Comparison of ENCODE assay signal across 20 cellular contexts in the genomic region with DNA sequence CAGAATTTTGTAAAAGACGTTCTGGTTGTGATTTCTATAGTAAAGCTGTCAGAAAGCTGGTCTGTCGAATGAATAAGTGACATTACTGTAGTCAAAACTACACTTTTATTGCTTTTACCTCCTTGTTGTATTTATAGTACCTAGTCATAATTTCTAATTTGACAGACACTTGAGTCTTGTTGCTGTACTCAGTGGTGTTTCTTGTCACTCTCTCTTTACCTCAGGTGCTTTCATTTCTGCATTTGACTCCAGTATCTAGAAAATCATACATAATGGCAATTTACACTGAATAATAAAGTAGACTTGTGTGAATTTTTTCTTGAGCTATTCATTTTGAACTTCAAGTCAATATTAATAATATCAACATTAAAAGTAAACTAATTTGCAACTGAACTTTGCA.
DNase-seq lines count a peak whose midpoint lies in the region; ATAC-seq, FAIRE-seq and TF ChIP-seq lines count a peak whose summit lies in the region.
"Had no signal": no experiment of that assay in that cellular context is flagged by ENCODE, and none has a peak within 500 bp of the region (broad histone marks: within the 10 kb centered on the region; RNA-seq: fewer than 3 reads in every experiment).

No MANE protein-coding gene starts in this region.

- H3K36me3 ChIP-seq in GM12878 (ENCODE audit: control insufficient read depth in 2 of 2, insufficient read depth in 2 of 2, low read length in 1 of 2) = no peaks in the 10 kb centered on the region
- H3K36me3 ChIP-seq: HAP-1 had no signal

- TF ChIP-seq CTCF in GM12878 (IDR thresholded peaks at IDR 0.05 in 2 of 3, conservative IDR thresholded peaks at IDR 0.05 in 1 of 3; ENCODE audit: control insufficient read depth in 2 of 3, extremely low read depth in 1 of 3, insufficient read depth in 1 of 3, low read depth in 3 of 3, low read length in 3 of 3) = no peak

- no peak overlapping the region for H3K4me2 ChIP-seq in GM12878 (ENCODE audit: control insufficient read depth, insufficient read depth)

- no peaks in the 10 kb centered on the region for H4K20me1 ChIP-seq in GM12878 (ENCODE audit: control insufficient read depth, insufficient read depth)

- DNase-seq in GM12878 (ENCODE audit: low read depth, low spot score) (no peak), NCI-H1436 (lab: John Stamatoyannopoulos, UW) (no peak)
- DNase-seq: Caco-2; CD4-positive, CD25-positive, alpha-beta regulatory T cell; CD8-positive, alpha-beta T cell; DMS153; EL; GDM1; GOT3; HFFc6 had no signal

- H3K4me3 ChIP-seq in GM12878 = no peak overlapping the region
- H3K4me3 ChIP-seq: HAP-1 had no signal

- no peak for FAIRE-seq in GM12878 (lab: Jason Lieb, UNC)
- FAIRE-seq: GM12891, GM18507, GM19239, H54 had no signal

- H3K9ac ChIP-seq in GM12878 (ENCODE audit: control insufficient read depth, insufficient read depth, low read length) = no peak overlapping the region

- 0% methylated on average over 2 of the region's 2 CpGs for WGBS in GM12878 (ENCODE audit: insufficient coverage, insufficient replicate concordance, low lambda C conversion rate, missing lambda C conversion rate)

- SMC1A ChIA-PET in GM12878 (lab: Charles Lee; ENCODE audit: uncharacterized antibody, unreplicated experiment) = interaction anchor here (0.8 to 2.5 kb wide), 5 partner anchors 24 to 51 kb away, joined by 3 to 12 read pairs (median 5); no protein-coding TSS in a partner anchor

- TF ChIP-seq RAD21 in GM12878 (IDR thresholded peaks at IDR 0.05; ENCODE audit: insufficient read depth, low read depth, low read length) = no peak

- CTCF ChIA-PET in GM12878 (lab: Yijun Ruan, JAX) = no interaction called here

- H3K27me3 ChIP-seq in GM12878 (replicated peaks in 1 of 2; ENCODE audit: control insufficient read depth in 2 of 2, insufficient read depth in 2 of 2, low read length in 1 of 2) = no peaks in the 10 kb centered on the region

- POLR2A ChIA-PET in GM12878 (lab: Charles Lee) = no interaction called here

- H3K79me2 ChIP-seq in GM12878 (ENCODE audit: control insufficient read depth, insufficient read depth, low read length) = no peaks in the 10 kb centered on the region

- intact Hi-C loops in GM12878 (cut with micrococcal nuclease; ENCODE audit: unreplicated experiment) = no loop called here

- in situ Hi-C loops in GM12878 (cut with MboI) = no loop called here

- TF ChIP-seq POLR2A in GM12878 (IDR thresholded peaks at IDR 0.05; ENCODE audit: low read depth, low read length) = no peak

- no peak overlapping the region for H3K27ac ChIP-seq in GM12878 (ENCODE audit: control insufficient read depth, insufficient read depth)
- H3K27ac ChIP-seq: C4-2B had no signal

- H3K4me1 ChIP-seq in GM12878 (ENCODE audit: control insufficient read depth, insufficient read depth, low read length) = no peaks in the 10 kb centered on the region
- H3K4me1 ChIP-seq: Caco-2, HAP-1 had no signal

- no peak overlapping the region for H2AFZ ChIP-seq in GM12878 (ENCODE audit: control insufficient read depth, low read depth, low read length)

- TF ChIP-seq EP300 in GM12878 (IDR thresholded peaks at IDR 0.05; ENCODE audit: borderline replicate concordance in 1 of 2, control insufficient read depth in 1 of 2, low read depth in 2 of 2, low read length in 2 of 2) = no peak

- BruUV-seq in GM12878 (replicated peaks; lab: Mats Ljungman, UMichigan) = no TSS peak

- RAD21 ChIA-PET in GM12878 (lab: Charles Lee; ENCODE audit: unreplicated experiment) = interaction anchor here (0.6 to 1.8 kb wide), 4 partner anchors 24 to 308 kb away, joined by 3 to 6 read pairs (median 3); no protein-coding TSS in a partner anchor

- H3K9me3 ChIP-seq in GM12878 (replicated peaks; ENCODE audit: control insufficient read depth, insufficient read depth, low read length) = no peaks in the 10 kb centered on the region
- H3K9me3 ChIP-seq: Caco-2, HAP-1 had no signal

- peak; percentile 44 for ATAC-seq in GM18870 (IDR thresholded peaks at IDR 0.05; ENCODE audit: unreplicated experiment)
- peak; percentile 41 for ATAC-seq in HG03159 (IDR thresholded peaks at IDR 0.05; ENCODE audit: unreplicated experiment)
- peak; percentile 80 for ATAC-seq in GM12878
- no peak for ATAC-seq in HG02885 (IDR thresholded peaks at IDR 0.05; ENCODE audit: poor library complexity, unreplicated experiment)
- no peak for ATAC-seq in HG02870 (IDR thresholded peaks at IDR 0.05; ENCODE audit: unreplicated experiment)
- ATAC-seq: CD8-positive, alpha-beta T cell had no signal

TF ChIP-seq in GM12878, 131 proteins besides CTCF, POLR2A, EP300 and RAD21 (continues in another document):
- no peak for TF ChIP-seq RAD51 (IDR thresholded peaks at IDR 0.05)
- TF ChIP-seq, protein P1, sequence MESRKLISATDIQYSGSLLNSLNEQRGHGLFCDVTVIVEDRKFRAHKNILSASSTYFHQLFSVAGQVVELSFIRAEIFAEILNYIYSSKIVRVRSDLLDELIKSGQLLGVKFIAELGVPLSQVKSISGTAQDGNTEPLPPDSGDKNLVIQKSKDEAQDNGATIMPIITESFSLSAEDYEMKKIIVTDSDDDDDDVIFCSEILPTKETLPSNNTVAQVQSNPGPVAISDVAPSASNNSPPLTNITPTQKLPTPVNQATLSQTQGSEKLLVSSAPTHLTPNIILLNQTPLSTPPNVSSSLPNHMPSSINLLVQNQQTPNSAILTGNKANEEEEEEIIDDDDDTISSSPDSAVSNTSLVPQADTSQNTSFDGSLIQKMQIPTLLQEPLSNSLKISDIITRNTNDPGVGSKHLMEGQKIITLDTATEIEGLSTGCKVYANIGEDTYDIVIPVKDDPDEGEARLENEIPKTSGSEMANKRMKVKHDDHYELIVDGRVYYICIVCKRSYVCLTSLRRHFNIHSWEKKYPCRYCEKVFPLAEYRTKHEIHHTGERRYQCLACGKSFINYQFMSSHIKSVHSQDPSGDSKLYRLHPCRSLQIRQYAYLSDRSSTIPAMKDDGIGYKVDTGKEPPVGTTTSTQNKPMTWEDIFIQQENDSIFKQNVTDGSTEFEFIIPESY (IDR thresholded peaks at IDR 0.05) = no peak
- no peak for TF ChIP-seq ZNF384 (IDR thresholded peaks at IDR 0.05; ENCODE audit: borderline replicate concordance, low read depth, low read length)
- TF ChIP-seq, protein P2, sequence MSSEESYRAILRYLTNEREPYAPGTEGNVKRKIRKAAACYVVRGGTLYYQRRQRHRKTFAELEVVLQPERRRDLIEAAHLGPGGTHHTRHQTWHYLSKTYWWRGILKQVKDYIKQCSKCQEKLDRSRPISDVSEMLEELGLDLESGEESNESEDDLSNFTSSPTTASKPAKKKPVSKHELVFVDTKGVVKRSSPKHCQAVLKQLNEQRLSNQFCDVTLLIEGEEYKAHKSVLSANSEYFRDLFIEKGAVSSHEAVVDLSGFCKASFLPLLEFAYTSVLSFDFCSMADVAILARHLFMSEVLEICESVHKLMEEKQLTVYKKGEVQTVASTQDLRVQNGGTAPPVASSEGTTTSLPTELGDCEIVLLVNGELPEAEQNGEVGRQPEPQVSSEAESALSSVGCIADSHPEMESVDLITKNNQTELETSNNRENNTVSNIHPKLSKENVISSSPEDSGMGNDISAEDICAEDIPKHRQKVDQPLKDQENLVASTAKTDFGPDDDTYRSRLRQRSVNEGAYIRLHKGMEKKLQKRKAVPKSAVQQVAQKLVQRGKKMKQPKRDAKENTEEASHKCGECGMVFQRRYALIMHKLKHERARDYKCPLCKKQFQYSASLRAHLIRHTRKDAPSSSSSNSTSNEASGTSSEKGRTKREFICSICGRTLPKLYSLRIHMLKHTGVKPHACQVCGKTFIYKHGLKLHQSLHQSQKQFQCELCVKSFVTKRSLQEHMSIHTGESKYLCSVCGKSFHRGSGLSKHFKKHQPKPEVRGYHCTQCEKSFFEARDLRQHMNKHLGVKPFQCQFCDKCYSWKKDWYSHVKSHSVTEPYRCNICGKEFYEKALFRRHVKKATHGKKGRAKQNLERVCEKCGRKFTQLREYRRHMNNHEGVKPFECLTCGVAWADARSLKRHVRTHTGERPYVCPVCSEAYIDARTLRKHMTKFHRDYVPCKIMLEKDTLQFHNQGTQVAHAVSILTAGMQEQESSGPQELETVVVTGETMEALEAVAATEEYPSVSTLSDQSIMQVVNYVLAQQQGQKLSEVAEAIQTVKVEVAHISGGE (CRISPR knock-in tag; IDR thresholded peaks at IDR 0.05) = no peak
- no peak for TF ChIP-seq DPF2 (IDR thresholded peaks at IDR 0.05)
- peak in 1 of 2 experiments; percentile 19; a peak in 1 of 4 replicates for TF ChIP-seq BHLHE40 (IDR thresholded peaks at IDR 0.05; ENCODE audit: borderline replicate concordance in 1 of 2, low read depth in 2 of 2, low read length in 1 of 2)
- no peak for TF ChIP-seq MXI1 (IDR thresholded peaks at IDR 0.05; ENCODE audit: low read depth, low read length)
- TF ChIP-seq LARP7 (IDR thresholded peaks at IDR 0.05) = no peak
- TF ChIP-seq, protein P3, sequence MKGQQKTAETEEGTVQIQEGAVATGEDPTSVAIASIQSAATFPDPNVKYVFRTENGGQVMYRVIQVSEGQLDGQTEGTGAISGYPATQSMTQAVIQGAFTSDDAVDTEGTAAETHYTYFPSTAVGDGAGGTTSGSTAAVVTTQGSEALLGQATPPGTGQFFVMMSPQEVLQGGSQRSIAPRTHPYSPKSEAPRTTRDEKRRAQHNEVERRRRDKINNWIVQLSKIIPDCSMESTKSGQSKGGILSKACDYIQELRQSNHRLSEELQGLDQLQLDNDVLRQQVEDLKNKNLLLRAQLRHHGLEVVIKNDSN (IDR thresholded peaks at IDR 0.05; ENCODE audit: borderline replicate concordance, extremely low read length, insufficient read depth, low read depth, low read length) = no peak
- no peak for TF ChIP-seq JUND (IDR thresholded peaks at IDR 0.05; ENCODE audit: low read depth, low read length)
- TF ChIP-seq KDM1A (IDR thresholded peaks at IDR 0.05; ENCODE audit: borderline replicate concordance) = no peak
- no peak for TF ChIP-seq CBX5 (IDR thresholded peaks at IDR 0.05; ENCODE audit: low read depth)
- TF ChIP-seq, protein P4, sequence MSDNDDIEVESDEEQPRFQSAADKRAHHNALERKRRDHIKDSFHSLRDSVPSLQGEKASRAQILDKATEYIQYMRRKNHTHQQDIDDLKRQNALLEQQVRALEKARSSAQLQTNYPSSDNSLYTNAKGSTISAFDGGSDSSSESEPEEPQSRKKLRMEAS (IDR thresholded peaks at IDR 0.05; ENCODE audit: low read depth, low read length) = no peak

Comparison
In these comparisons a context has a peak if more than half of its experiments do, and no peak if none do; other contexts are left out.
1. ATAC-seq: peak in GM18870 (single experiment), HG03159 (single experiment) and GM12878 (single experiment); none in HG02885 (single experiment) and HG02870 (single experiment).